Comparison of ENCODE assay signal across 8 cellular contexts in the genomic region with DNA sequence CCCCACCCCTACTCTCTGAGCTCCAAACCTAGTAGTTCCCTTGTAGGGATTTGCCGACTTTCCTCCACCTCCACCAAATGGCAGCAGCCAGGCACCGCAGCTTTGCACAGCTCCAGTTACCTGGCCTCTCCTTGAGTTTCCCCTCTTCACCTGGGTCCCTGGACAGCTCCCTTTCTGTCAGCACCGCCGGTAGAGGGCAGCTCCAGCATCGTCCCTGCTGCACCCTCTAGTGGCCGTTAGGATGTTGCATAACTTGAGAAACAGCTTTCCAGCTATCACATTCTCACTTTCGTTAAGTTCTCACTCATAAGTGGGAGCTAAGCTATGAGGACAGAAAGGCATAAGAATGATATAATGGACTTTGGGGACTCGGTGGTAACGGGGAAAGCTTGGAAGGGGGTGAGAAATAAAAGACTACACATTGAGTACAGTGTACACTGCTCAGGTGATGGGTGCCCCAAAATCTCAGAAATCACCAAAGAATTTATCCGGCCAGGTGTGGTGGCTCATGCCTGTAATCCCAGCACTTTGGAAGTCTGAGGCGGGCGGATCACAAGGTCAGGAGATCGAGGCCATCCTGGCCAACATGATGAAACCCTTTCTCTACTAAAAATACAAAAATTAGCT.
DNase-seq lines count a peak whose midpoint lies in the region; ATAC-seq, FAIRE-seq and TF ChIP-seq lines count a peak whose summit lies in the region.

No MANE protein-coding gene starts in this region.

- H3K79me2 ChIP-seq in H9 (ENCODE audit: insufficient read depth, low read length): no peaks in the 10 kb centered on the region

- no peak overlapping the region for H3K14ac ChIP-seq in H9 (ENCODE audit: insufficient read depth, low read length)

- H2BK120ac ChIP-seq in H9 (ENCODE audit: low read depth, low read length, poor library complexity, severe bottlenecking): no peak overlapping the region

- WGBS in H9 (ENCODE audit: extremely low coverage, insufficient read length, low lambda C conversion rate): no CpG with 5 or more reads among the region's 13 CpGs
- WGBS in gastroesophageal sphincter (ENCODE audit: low coverage in 1 of 2), 2 donors: 14 to 18% methylated on average over 2 to 12 of the region's 13 CpGs
- WGBS in pancreas, 2 donors: 13 to 16% methylated on average over 13 of the region's 13 CpGs

- H3K27me3 ChIP-seq in H9 (ENCODE audit: insufficient read depth, low read length) (no peaks in the 10 kb centered on the region), gastroesophageal sphincter (peaks cover 38% of the 10 kb centered on the region), pancreas (no peaks in the 10 kb centered on the region), upper lobe of right lung (no peaks in the 10 kb centered on the region)

- no peak for FAIRE-seq in RCC 7860 (lab: Jason Lieb, UNC)
- no peak for FAIRE-seq in pancreas (lab: Jason Lieb, UNC)

- no peaks in the 10 kb centered on the region for H3K23me2 ChIP-seq in H9 (ENCODE audit: insufficient read length, low read depth, low read length, poor library complexity, severe bottlenecking)

- H3K4ac ChIP-seq in H9 (ENCODE audit: low read depth, low read length): no peak overlapping the region

- H3K27ac Mint-ChIP-seq in H9: no peak overlapping the region
- H3K27ac Mint-ChIP-seq in activated T-helper 17 cell treated with anti-CD3 and anti-CD28 coated beads, Interleukin-2, amount 50 U/mL, for 72 hours: no peak overlapping the region

- H3K9ac ChIP-seq in H9 (ENCODE audit: extremely low read depth, insufficient read length, low read length): no peak overlapping the region

- TF ChIP-seq CTCF in H9 (conservative IDR thresholded peaks at IDR 0.05) (peak; percentile 100), gastroesophageal sphincter (IDR thresholded peaks at IDR 0.05) (peak; percentile 32 to 73 (median 66)), pancreas (IDR thresholded peaks at IDR 0.05) (peak; percentile 85 to 94 (median 86)), upper lobe of right lung (IDR thresholded peaks at IDR 0.05) (peak; percentile 89)

- no peak overlapping the region for H3K27ac ChIP-seq in H9 (ENCODE audit: insufficient read length, low read depth, low read length)
- H3K27ac ChIP-seq in gastroesophageal sphincter: no peak overlapping the region
- H3K27ac ChIP-seq in pancreas: no peak overlapping the region
- no peak overlapping the region for H3K27ac ChIP-seq in upper lobe of right lung

- peaks cover 6% of the 10 kb centered on the region; the same call in 1 of the 2 replicates for H3K27me3 Mint-ChIP-seq in H9 (ENCODE audit: low read depth)
- H3K27me3 Mint-ChIP-seq in activated T-helper 17 cell treated with anti-CD3 and anti-CD28 coated beads, Interleukin-2, amount 50 U/mL, for 72 hours: peaks cover 7% of the 10 kb centered on the region

- no peaks in the 10 kb centered on the region for H4K20me1 ChIP-seq in H9 (ENCODE audit: control insufficient read depth, insufficient read depth, insufficient read length)

- intact Hi-C loops in pancreas (cut with DNase I) (loop anchor here in 1 of 3 donors (10.0 kb wide), 1 partner anchor 113 kb away; no protein-coding TSS in a partner anchor), upper lobe of right lung (cut with DNase I) (no loop called here)

- ATAC-seq in activated T-helper 17 cell treated with anti-CD3 and anti-CD28 coated beads, Interleukin-2, amount 50 U/mL, for 72 hours (replicated peaks): peak; percentile 83
- ATAC-seq in gastroesophageal sphincter (no peak), pancreas (peak; percentile 92 to 99 (median 97)), upper lobe of right lung (peak; percentile 98)

- no peak overlapping the region for H4K91ac ChIP-seq in H9 (ENCODE audit: insufficient read length, low read depth, low read length)

- H3K4me1 ChIP-seq in H9 (ENCODE audit: insufficient read depth, low read length): no peaks in the 10 kb centered on the region
- no peaks in the 10 kb centered on the region for H3K4me1 ChIP-seq in gastroesophageal sphincter
- peaks cover 0 to 8% (median 0%) of the 10 kb centered on the region in 3 donors for H3K4me1 ChIP-seq in pancreas
- H3K4me1 ChIP-seq in upper lobe of right lung: no peaks in the 10 kb centered on the region

- no peak for TF ChIP-seq POLR2A in gastroesophageal sphincter (IDR thresholded peaks at IDR 0.05)

- H2BK20ac ChIP-seq in H9 (ENCODE audit: low read depth, low read length, poor library complexity, severe bottlenecking): no peak overlapping the region

- H2AFZ ChIP-seq in H9 (ENCODE audit: low read length): no peak overlapping the region

- H4K8ac ChIP-seq in H9 (replicated peaks; ENCODE audit: insufficient read length, low read depth, low read length): no peak overlapping the region

- DNase-seq in GF-D8 (lab: John Stamatoyannopoulos, UW): peak; percentile 10
- DNase-seq in H9: peak; percentile 96
- DNase-seq in LoVo (ENCODE audit: low spot score): peak; percentile 77
- DNase-seq in RCC 7860 (ENCODE audit: low spot score): peak; percentile 39
- peak; percentile 74 to 89 (median 84) for DNase-seq in pancreas
- DNase-seq in upper lobe of right lung: peak; percentile 84

- H3K4me1 Mint-ChIP-seq in H9: peaks cover 10 to 11% of the 10 kb centered on the region in 2 experiments
- H3K4me1 Mint-ChIP-seq in activated T-helper 17 cell treated with anti-CD3 and anti-CD28 coated beads, Interleukin-2, amount 50 U/mL, for 72 hours: no peaks in the 10 kb centered on the region

- no peak overlapping the region for H3K4me2 ChIP-seq in H9 (ENCODE audit: insufficient read depth, insufficient read length, low read length)

- H2BK5ac ChIP-seq in H9 (ENCODE audit: insufficient read length, low read length): no peak overlapping the region

- no peak overlapping the region for H3K23ac ChIP-seq in H9 (ENCODE audit: insufficient read length, low read depth, low read length)

- H3K36me3 ChIP-seq in gastroesophageal sphincter (no peaks in the 10 kb centered on the region), pancreas (no peaks in the 10 kb centered on the region), upper lobe of right lung (no peaks in the 10 kb centered on the region)

- no peaks in the 10 kb centered on the region for H3K9me3 Mint-ChIP-seq in H9
- no peaks in the 10 kb centered on the region for H3K9me3 Mint-ChIP-seq in activated T-helper 17 cell treated with anti-CD3 and anti-CD28 coated beads, Interleukin-2, amount 50 U/mL, for 72 hours

- no peak overlapping the region for H2BK12ac ChIP-seq in H9 (ENCODE audit: insufficient read length, low read depth, low read length)

- H3K9me3 ChIP-seq in H9 (ENCODE audit: control insufficient read depth, low read depth, low read length) (no peaks in the 10 kb centered on the region), gastroesophageal sphincter (no peaks in the 10 kb centered on the region), pancreas (no peaks in the 10 kb centered on the region), upper lobe of right lung (no peaks in the 10 kb centered on the region)

- no peak overlapping the region for H2BK15ac ChIP-seq in H9 (ENCODE audit: low read depth, low read length)

- no peak overlapping the region for H3K18ac ChIP-seq in H9 (ENCODE audit: insufficient read length, low read depth, low read length)

- no peak overlapping the region for H3K4me3 Mint-ChIP-seq in H9
- no peak overlapping the region for H3K4me3 Mint-ChIP-seq in activated T-helper 17 cell treated with anti-CD3 and anti-CD28 coated beads, Interleukin-2, amount 50 U/mL, for 72 hours

- no peaks in the 10 kb centered on the region for H3K79me1 ChIP-seq in H9 (ENCODE audit: insufficient read depth, low read depth, low read length, poor library complexity, severe bottlenecking)

- no peak for TF ChIP-seq EP300 in gastroesophageal sphincter (IDR thresholded peaks at IDR 0.05)

- H3K4me3 ChIP-seq in gastroesophageal sphincter (no peak overlapping the region), pancreas (no peak overlapping the region), upper lobe of right lung (no peak overlapping the region)

- H3K56ac ChIP-seq in H9 (ENCODE audit: insufficient read length, low read depth, low read length): no peak overlapping the region

- H3T11ph ChIP-seq in H9 (ENCODE audit: low read length): no peak overlapping the region

- H2AK5ac ChIP-seq in H9 (ENCODE audit: insufficient read length, low read length): no peak overlapping the region

- no peak overlapping the region for H4K5ac ChIP-seq in H9 (ENCODE audit: insufficient read length, low read depth, low read length)

- H3K36me3 Mint-ChIP-seq in H9 (ENCODE audit: insufficient read depth in 1 of 3, low read depth in 3 of 3): no peaks in the 10 kb centered on the region
- no peaks in the 10 kb centered on the region for H3K36me3 Mint-ChIP-seq in activated T-helper 17 cell treated with anti-CD3 and anti-CD28 coated beads, Interleukin-2, amount 50 U/mL, for 72 hours (ENCODE audit: low read depth)

Comparison
In these comparisons a context has a peak if more than half of its experiments do, and no peak if none do; other contexts are left out.
1. DNase-seq: peak in every context shown above with its lines; median percentile 96 in H9; 84 in upper lobe of right lung; 84 in pancreas; 77 in LoVo; 39 in RCC 7860; 10 in GF-D8.